Comparison of ENCODE assay signal across 8 cellular contexts in the genomic region with DNA sequence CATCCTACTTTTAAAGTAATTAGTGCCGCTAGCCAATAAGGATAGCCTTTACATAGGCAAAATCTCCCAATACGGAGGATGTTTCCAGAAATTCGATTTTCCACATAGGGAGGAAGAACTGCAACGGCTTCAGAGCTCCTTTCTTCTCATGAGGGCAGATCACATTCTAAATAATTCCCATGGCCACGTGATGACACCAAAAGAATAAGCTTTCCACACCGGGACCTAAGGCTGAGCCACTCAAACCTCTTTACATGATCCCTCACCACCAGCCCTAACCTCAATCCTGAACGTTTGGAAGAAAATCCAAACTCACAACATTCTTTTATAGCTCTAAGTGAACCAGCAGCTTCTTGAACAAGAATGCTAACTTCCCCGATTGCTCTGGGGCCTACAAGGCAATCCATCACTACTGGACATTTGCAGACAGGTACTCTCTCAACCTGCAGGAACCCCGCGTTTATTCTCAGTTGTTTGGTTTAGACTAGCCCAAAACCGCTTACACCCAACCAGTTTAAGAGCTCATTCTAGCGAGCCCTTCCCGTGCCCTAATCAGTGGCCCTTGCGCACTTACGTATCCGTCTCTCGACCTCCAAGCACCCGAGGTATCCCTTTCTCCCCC. TPM values are rescaled to one million over a fixed set of nuclear protein-coding genes. Genes with fewer than 3 reads are reported as not detected.
DNase-seq lines count a peak whose midpoint lies in the region; ATAC-seq, FAIRE-seq and TF ChIP-seq lines count a peak whose summit lies in the region.

No MANE protein-coding gene starts in this region.

- DNase-seq in Caki2 (ENCODE audit: low read depth): peak; percentile 48
- DNase-seq in HTR-8/SVneo (ENCODE audit: insufficient read length, low spot score): peak; percentile 22
- no peak for DNase-seq in activated CD4-positive, alpha-beta memory T cell treated with anti-CD3 and anti-CD28 coated beads for 36 hours
- DNase-seq in glutamatergic neuron: no peak
- no peak for DNase-seq in skeletal muscle cell (ENCODE audit: low read depth)
- DNase-seq in activated CD4-positive, CD25-positive, alpha-beta regulatory T cell (lab: John Stamatoyannopoulos, UW): no peak

- TF ChIP-seq CTCF in glutamatergic neuron (IDR thresholded peaks at IDR 0.05; ENCODE audit: partially characterized antibody, unreplicated experiment): no peak

- in situ Hi-C loops in Caki2 (cut with HindIII; ENCODE audit: low pct_unique_long_range_greater_than_20kb, low sequenced_read_pairs): no loop called here

- peaks cover 3% of the 10 kb centered on the region for H3K36me3 Mint-ChIP-seq in activated CD4-positive, alpha-beta memory T cell treated with anti-CD3 and anti-CD28 coated beads for 36 hours
- no peaks in the 10 kb centered on the region for H3K36me3 Mint-ChIP-seq in glutamatergic neuron (ENCODE audit: unreplicated experiment)

- no peaks in the 10 kb centered on the region for H3K27me3 Mint-ChIP-seq in activated CD4-positive, alpha-beta memory T cell treated with anti-CD3 and anti-CD28 coated beads for 36 hours
- peaks cover 3% of the 10 kb centered on the region for H3K27me3 Mint-ChIP-seq in glutamatergic neuron (ENCODE audit: unreplicated experiment)

- peak overlapping the region; percentile 86 for H3K4me3 ChIP-seq in skeletal muscle cell (ENCODE audit: low read depth, low read length)

- no peak for ATAC-seq in GM21619 (IDR thresholded peaks at IDR 0.05; ENCODE audit: unreplicated experiment)
- ATAC-seq in GM21717 (IDR thresholded peaks at IDR 0.05; ENCODE audit: unreplicated experiment): no peak

- peak overlapping the region; percentile 95 for H3K4me3 Mint-ChIP-seq in activated CD4-positive, alpha-beta memory T cell treated with anti-CD3 and anti-CD28 coated beads for 36 hours
- peak overlapping the region; percentile 93 for H3K4me3 Mint-ChIP-seq in glutamatergic neuron (ENCODE audit: unreplicated experiment)

- intact Hi-C loops in activated CD4-positive, alpha-beta memory T cell treated with anti-CD3 and anti-CD28 coated beads for 36 hours (cut with micrococcal nuclease): loop anchor here (1.0 to 2.0 kb wide), 4 partner anchors 41 to 1373 kb away; a partner anchor contains a TSS

- CTCF ChIA-PET in activated CD4-positive, alpha-beta memory T cell treated with anti-CD3 and anti-CD28 coated beads for 36 hours (lab: Charles Lee): interaction anchor here (0.8 to 1.9 kb wide), 6 partner anchors 8 to 94 kb away, joined by 4 to 13 read pairs (median 6); a partner anchor contains a TSS

- H3K9me3 Mint-ChIP-seq in activated CD4-positive, alpha-beta memory T cell treated with anti-CD3 and anti-CD28 coated beads for 36 hours: no peaks in the 10 kb centered on the region
- H3K9me3 Mint-ChIP-seq in glutamatergic neuron (ENCODE audit: unreplicated experiment): peaks cover 11% of the 10 kb centered on the region

- peak; percentile 70 for FAIRE-seq in HTR-8/SVneo (lab: Jason Lieb, UNC)

- H3K4me1 Mint-ChIP-seq in activated CD4-positive, alpha-beta memory T cell treated with anti-CD3 and anti-CD28 coated beads for 36 hours (ENCODE audit: low read depth): peaks cover 44% of the 10 kb centered on the region
- H3K4me1 Mint-ChIP-seq in glutamatergic neuron (ENCODE audit: low read depth, unreplicated experiment): peaks cover 9% of the 10 kb centered on the region

- POLR2A ChIA-PET in activated CD4-positive, alpha-beta memory T cell treated with anti-CD3 and anti-CD28 coated beads for 36 hours (lab: Charles Lee): interaction anchor here (1.0 to 1.4 kb wide), 2 partner anchors 58 to 68 kb away, joined by 4 to 6 read pairs; a partner anchor contains a TSS

- peak overlapping the region; percentile 83 for H3K27ac Mint-ChIP-seq in activated CD4-positive, alpha-beta memory T cell treated with anti-CD3 and anti-CD28 coated beads for 36 hours
- H3K27ac Mint-ChIP-seq in glutamatergic neuron (ENCODE audit: unreplicated experiment): peak overlapping the region; percentile 88

RNA-seq across cellular contexts. Expression of a gene that starts 0.9 kb away (rescaled TPM):
- 3.8 and 6.2 TPM in 2 replicates for total RNA-seq in Caki2 (2014; rRNA removed; shearing (Covaris generic); ENCODE audit: low replicate concordance)
- 10 to 100 TPM in 1 of 2 experiments, 1 to 10 TPM in 1; 10.0 to 11.5 TPM for total RNA-seq in activated CD4-positive, alpha-beta memory T cell treated with anti-CD3 and anti-CD28 coated beads for 36 hours
- 36.5 TPM for total RNA-seq in glutamatergic neuron (ENCODE audit: unreplicated experiment)

RNA-seq across cellular contexts. Expression of a gene that starts 58.2 kb away (rescaled TPM):
- total RNA-seq in Caki2 (2014; rRNA removed; shearing (Covaris generic); ENCODE audit: low replicate concordance): 6.6 and 11.3 TPM in 2 replicates
- 10 to 100 TPM; 39.2 to 41.3 TPM for total RNA-seq in activated CD4-positive, alpha-beta memory T cell treated with anti-CD3 and anti-CD28 coated beads for 36 hours
- 29.7 TPM for total RNA-seq in glutamatergic neuron (ENCODE audit: unreplicated experiment)

Comparison
In these comparisons a context has a peak if more than half of its experiments do, and no peak if none do; other contexts are left out.
1. DNase-seq: peak in Caki2 (single experiment) and HTR-8/SVneo (single experiment); none in activated CD4-positive, alpha-beta memory T cell treated with anti-CD3 and anti-CD28 coated beads for 36 hours (single experiment), glutamatergic neuron (single experiment), skeletal muscle cell (single experiment) and activated CD4-positive, CD25-positive, alpha-beta regulatory T cell (0 of 4).